ENCODE assay signal across 12 cellular contexts in genomic region chr11:119029069-119029339, GRCh38. TPM values are rescaled to one million over a fixed set of nuclear protein-coding genes. Genes with fewer than 3 reads are reported as not detected.
DNase-seq lines count a peak whose midpoint lies in the region; ATAC-seq, FAIRE-seq and TF ChIP-seq lines count a peak whose summit lies in the region.
"Had no signal": no experiment of that assay in that cellular context is flagged by ENCODE, and none has a peak within 500 bp of the region (broad histone marks: within the 10 kb centered on the region; RNA-seq: fewer than 3 reads in every experiment).

No MANE protein-coding gene starts in this region.

- H3K4me1 ChIP-seq in Caco-2, result peaks cover 52% of the 10 kb centered on the region
- peaks cover 19% of the 10 kb centered on the region for H3K4me1 ChIP-seq in OCI-LY1 (ENCODE audit: insufficient read depth, low read length, severe bottlenecking)
- H3K4me1 ChIP-seq in pancreas, result peaks cover 4 to 26% (median 15%) of the 10 kb centered on the region in 3 donors
- H3K4me1 ChIP-seq in ovary (ENCODE audit: insufficient read depth), result peaks cover 2% of the 10 kb centered on the region

- ATAC-seq in effector memory CD8-positive, alpha-beta T cell (replicated peaks), result no peak
- ATAC-seq in pancreas, result no peak
- no peak for ATAC-seq in GM21529 (IDR thresholded peaks at IDR 0.05; ENCODE audit: unreplicated experiment)
- no peak for ATAC-seq in HG03469 (IDR thresholded peaks at IDR 0.05; ENCODE audit: unreplicated experiment)

- FAIRE-seq in pancreas (lab: Jason Lieb, UNC), result no peak

- intact Hi-C loops in Caco-2 (cut with micrococcal nuclease; ENCODE audit: unreplicated experiment) (loop anchor here (1.0 kb wide), 1 partner anchor 31 kb away; the partner anchor contains the start of gene CENATAC), pancreas (cut with DNase I) (no loop called here), ovary (cut with DNase I) (no loop called here)

- DNase-seq in Caco-2, result no peak
- no peak for DNase-seq in effector memory CD8-positive, alpha-beta T cell
- DNase-seq in pancreas, result no peak
- no peak for DNase-seq in ovary
- no peak for DNase-seq in NCI-H1694 treated with DMSO at 0.1 percent for 48 hours (lab: John Stamatoyannopoulos, UW)
- DNase-seq: DND-41, esophagus squamous epithelium, NCI-H1048, SIG-M5 had no signal

- H4K20me1 ChIP-seq in OCI-LY1 (ENCODE audit: insufficient read depth, low read length), result no peaks in the 10 kb centered on the region

- CTCF ChIA-PET in Caco-2 (lab: Charles Lee), result interaction anchor here (1.5 kb wide), 1 partner anchor 14 kb away, joined by 5 read pairs; no protein-coding TSS in a partner anchor

- H3K9me3 ChIP-seq in Caco-2 (no peaks in the 10 kb centered on the region), OCI-LY1 (ENCODE audit: low read length) (no peaks in the 10 kb centered on the region), pancreas (no peaks in the 10 kb centered on the region), ovary (no peaks in the 10 kb centered on the region)
- H3K9me3 ChIP-seq: esophagus squamous epithelium had no signal

- 0 out of 2 replicates have a peak, but pooled peaks cover 5% of the 10 kb centered on the region for H3K79me2 ChIP-seq in OCI-LY1 (ENCODE audit: insufficient read depth, low read length)

- peak overlapping the region; percentile 93 for H3K4me3 Mint-ChIP-seq in Caco-2 (ENCODE audit: unreplicated experiment)
- H3K4me3 Mint-ChIP-seq in effector memory CD8-positive, alpha-beta T cell, result peak overlapping the region; percentile 85

- POLR2A ChIA-PET in Caco-2 (lab: Charles Lee), result interaction anchor here (1.2 to 1.4 kb wide), 3 partner anchors 8 to 56 kb away, joined by 3 to 6 read pairs (median 4); partner anchors contain the start of gene HMBS

- no peaks in the 10 kb centered on the region for H3K27me3 Mint-ChIP-seq in Caco-2 (ENCODE audit: insufficient read depth, unreplicated experiment)
- H3K27me3 Mint-ChIP-seq in effector memory CD8-positive, alpha-beta T cell, result no peaks in the 10 kb centered on the region

- H3K27me3 ChIP-seq in Caco-2 (replicated peaks; ENCODE audit: control insufficient read depth, insufficient read depth, low read length), result no peaks in the 10 kb centered on the region
- H3K27me3 ChIP-seq in OCI-LY1 (ENCODE audit: insufficient read depth, low read length), result no peaks in the 10 kb centered on the region
- no peaks in the 10 kb centered on the region for H3K27me3 ChIP-seq in pancreas
- no peaks in the 10 kb centered on the region for H3K27me3 ChIP-seq in ovary
- H3K27me3 ChIP-seq: esophagus squamous epithelium had no signal

- H3K36me3 ChIP-seq in Caco-2 (ENCODE audit: control insufficient read depth, insufficient read depth, low read length) (peaks cover 18% of the 10 kb centered on the region), OCI-LY1 (ENCODE audit: insufficient read depth, low read length) (peaks cover 46% of the 10 kb centered on the region), pancreas (peaks cover 0 to 14% (median 12%) of the 10 kb centered on the region in 3 donors), ovary (no peaks in the 10 kb centered on the region)

- H3K4me1 Mint-ChIP-seq in Caco-2 (ENCODE audit: low read depth, unreplicated experiment), result peaks cover 56% of the 10 kb centered on the region
- H3K4me1 Mint-ChIP-seq in effector memory CD8-positive, alpha-beta T cell (ENCODE audit: low read depth in 2 of 2), result peaks cover 16 to 27% of the 10 kb centered on the region in 2 donors

- no peak overlapping the region for H2AFZ ChIP-seq in OCI-LY1 (ENCODE audit: low read length)

- H3K4me2 ChIP-seq in OCI-LY1 (ENCODE audit: low read length), result peak overlapping the region; percentile 99

- no peaks in the 10 kb centered on the region for H3K9me2 ChIP-seq in OCI-LY1 (ENCODE audit: low read depth, low read length)

- H3K27ac ChIP-seq in OCI-LY1 (ENCODE audit: low read depth, low read length, poor library complexity, severe bottlenecking) (peak overlapping the region; percentile 52), pancreas (peak overlapping the region; percentile 77 to 87 (median 86)), ovary (peak overlapping the region in 1 of 2 donors; percentile 68)

- H3K27ac Mint-ChIP-seq in Caco-2 (ENCODE audit: unreplicated experiment), result peak overlapping the region; percentile 90
- peak overlapping the region; percentile 76 to 81 for H3K27ac Mint-ChIP-seq in effector memory CD8-positive, alpha-beta T cell

- no peaks in the 10 kb centered on the region for H3K9me3 Mint-ChIP-seq in Caco-2 (ENCODE audit: unreplicated experiment)
- H3K9me3 Mint-ChIP-seq in effector memory CD8-positive, alpha-beta T cell, result no peaks in the 10 kb centered on the region

- H3K36me3 Mint-ChIP-seq in Caco-2 (ENCODE audit: insufficient read depth, unreplicated experiment), result peaks cover 61% of the 10 kb centered on the region
- peaks cover 15% of the 10 kb centered on the region for H3K36me3 Mint-ChIP-seq in effector memory CD8-positive, alpha-beta T cell (ENCODE audit: insufficient read depth)

- TF ChIP-seq EP300 in ovary (IDR thresholded peaks at IDR 0.05), result no peak

- TF ChIP-seq POLR2A in ovary (IDR thresholded peaks at IDR 0.05), result no peak

- no peak for TF ChIP-seq CTCF in Caco-2 (IDR thresholded peaks at IDR 0.05; ENCODE audit: insufficient read depth in 1 of 2, low read depth in 1 of 2, low read length in 1 of 2, severe bottlenecking in 1 of 2, unreplicated experiment in 1 of 2)
- TF ChIP-seq CTCF in OCI-LY1 (IDR thresholded peaks at IDR 0.05; ENCODE audit: low read length), result no peak
- TF ChIP-seq CTCF in pancreas (IDR thresholded peaks at IDR 0.05), result no peak
- TF ChIP-seq CTCF in ovary (IDR thresholded peaks at IDR 0.05), result no peak

- peak overlapping the region; percentile 95 for H3K4me3 ChIP-seq in Caco-2 (ENCODE audit: low read depth, low read length)
- H3K4me3 ChIP-seq in OCI-LY1 (ENCODE audit: low read depth, low read length, poor library complexity, severe bottlenecking), result peak overlapping the region; percentile 87
- H3K4me3 ChIP-seq in pancreas, result peak overlapping the region in 3 of 4 donors; percentile 13 to 76 (median 62)
- no peak overlapping the region for H3K4me3 ChIP-seq in ovary

- no peaks in the 10 kb centered on the region for H3F3A ChIP-seq in OCI-LY1 (ENCODE audit: insufficient read depth, low read length)

- BruUV-seq in Caco-2 (replicated peaks; lab: Mats Ljungman, UMichigan), result TSS peak; percentile 22

- 21 to 42% methylated on average over 1 of the region's 1 CpG for WGBS in pancreas, 2 donors
- 86 to 100% (median 87%) methylated on average over 1 of the region's 1 CpG for WGBS in ovary, 3 donors

- H3K9ac ChIP-seq in OCI-LY1 (ENCODE audit: low read length), result peak overlapping the region; percentile 87

RNA-seq across cellular contexts. Expression of gene SLC37A4, which starts 1.7 kb away (rescaled TPM):
- total RNA-seq in Caco-2 (2022) (97.8 and 108 TPM in 2 replicates), pancreas (10 to 100 TPM; 27.1 to 41.6 (median 32.6) TPM), ovary (10 to 100 TPM; 11.2 to 38.1 (median 14.8) TPM)
- polyA plus RNA-seq in pancreas (100 to 1,000 TPM in 1 of 2 donors, 10 to 100 TPM in 1; 67.0 to 163 TPM), ovary (10 to 100 TPM; 10.5 to 11.9 TPM)

RNA-seq across cellular contexts. Expression of gene TRAPPC4, which starts 10.4 kb away (rescaled TPM):
- total RNA-seq in Caco-2 (2022) (118 and 126 TPM in 2 replicates), pancreas (10 to 100 TPM; 13.7 to 36.5 (median 27.2) TPM), ovary (10 to 100 TPM; 34.0 to 59.1 (median 57.5) TPM)
- polyA plus RNA-seq in pancreas (10 to 100 TPM; 21.6 to 55.7 TPM), ovary (10 to 100 TPM; 43.8 to 55.1 TPM)

RNA-seq across cellular contexts. Expression of gene RPS25, which starts 10.9 kb away (rescaled TPM):
- total RNA-seq in Caco-2 (2022) (1,811 and 1,967 TPM in 2 replicates), pancreas (100 to 1,000 TPM; 536 to 863 (median 675) TPM), ovary (1,000 to 10,000 TPM; 1,999 to 7,045 (median 2,410) TPM)
- polyA plus RNA-seq in pancreas (1,000 to 10,000 TPM; 1,298 to 1,472 TPM), ovary (1,000 to 10,000 TPM; 2,845 to 5,915 TPM)

RNA-seq across cellular contexts. Expression of gene HYOU1, which starts 28.0 kb away (rescaled TPM):
- total RNA-seq in Caco-2 (2022) (306 and 366 TPM in 2 replicates), pancreas (100 to 1,000 TPM; 105 to 210 (median 169) TPM), ovary (100 to 1,000 TPM in 2 of 7 donors, 10 to 100 TPM in 5; 26.5 to 156 (median 69.7) TPM)
- polyA plus RNA-seq in pancreas (10 to 100 TPM; 79.2 to 79.8 TPM), ovary (10 to 100 TPM; 34.6 to 99.3 TPM)

RNA-seq across cellular contexts. Expression of gene CENATAC, which starts 31.1 kb away (rescaled TPM):
- total RNA-seq in Caco-2 (2022) (185 and 194 TPM in 2 replicates), pancreas (10 to 100 TPM in 4 of 6 donors, 1 to 10 TPM in 2; 9.1 to 21.3 (median 14.0) TPM), ovary (10 to 100 TPM; 23.4 to 51.0 (median 27.8) TPM)
- polyA plus RNA-seq in pancreas (10 to 100 TPM; 61.1 to 86.2 TPM), ovary (10 to 100 TPM; 19.9 to 21.6 TPM)
